Comparison of ENCODE assay signal across 25 cellular contexts in genomic region chr17:38710985-38711384, GRCh38. TPM values are rescaled to one million over a fixed set of nuclear protein-coding genes. Genes with fewer than 3 reads are reported as not detected.
DNase-seq lines count a peak whose midpoint lies in the region; ATAC-seq, FAIRE-seq and TF ChIP-seq lines count a peak whose summit lies in the region.
"Had no signal": no experiment of that assay in that cellular context is flagged by ENCODE, and none has a peak within 500 bp of the region (broad histone marks: within the 10 kb centered on the region; RNA-seq: fewer than 3 reads in every experiment).

No MANE protein-coding gene starts in this region.

- ATAC-seq in HepG2 (peak; percentile 5; the same call in 1 of the 3 replicates), right lobe of liver (no peak), T-helper 17 cell (no peak), upper lobe of right lung (peak; percentile 2)
- ATAC-seq in naive thymus-derived CD4-positive, alpha-beta T cell = no peak
- ATAC-seq: gastroesophageal sphincter, GM12878, HCT116, left cardiac atrium had no signal

- H3K36me3 Mint-ChIP-seq in T-helper 17 cell (ENCODE audit: low read depth) (peaks cover 12% of the 10 kb centered on the region), type B pancreatic cell (peaks cover 10% of the 10 kb centered on the region)
- H3K36me3 Mint-ChIP-seq in naive thymus-derived CD4-positive, alpha-beta T cell = peaks cover 8 to 53% (median 12%) of the 10 kb centered on the region in 5 donors

- CTCF ChIA-PET in HepG2 (lab: Yijun Ruan, JAX; ENCODE audit: low intra/inter-chr PET ratio, low total read pairs) = no interaction called here
- CTCF ChIA-PET in naive thymus-derived CD4-positive, alpha-beta T cell (lab: Charles Lee) = interaction anchor here (0.9 to 1.6 kb wide), 3 partner anchors 18 to 24 kb away, joined by 5 to 8 read pairs (median 6); partner anchors contain the start of gene CISD3

- H3K79me2 ChIP-seq in HepG2 (ENCODE audit: insufficient read depth, low read length) = peaks cover 24% of the 10 kb centered on the region

- POLR2A ChIA-PET in HepG2 (lab: Yijun Ruan, JAX) = interaction anchor here (0.7 to 3.4 kb wide), 10 partner anchors 7 to 35 kb away, joined by 3 to 20 read pairs (median 3); partner anchors contain the start of gene EPOP
- POLR2A ChIA-PET in naive thymus-derived CD4-positive, alpha-beta T cell (lab: Charles Lee) = interaction anchor here (0.8 to 14.1 kb wide), 3 partner anchors 11 to 20 kb away, joined by 3 to 317 read pairs (median 13); partner anchors contain the start of gene CISD3

- H3K27ac ChIP-seq in HepG2 (ENCODE audit: extremely low read length, insufficient read depth, low read length) (no peak overlapping the region), right lobe of liver (no peak overlapping the region), upper lobe of right lung (no peak overlapping the region)
- no peak overlapping the region for H3K27ac ChIP-seq in naive thymus-derived CD4-positive, alpha-beta T cell (ENCODE audit: low read depth, low read length)
- H3K27ac ChIP-seq: adrenal gland, gastroesophageal sphincter, vagina had no signal

- H3K4me1 ChIP-seq in HepG2 (ENCODE audit: insufficient read depth, low read length) = peaks cover 48% of the 10 kb centered on the region
- H3K4me1 ChIP-seq in right lobe of liver = no peaks in the 10 kb centered on the region
- H3K4me1 ChIP-seq in naive thymus-derived CD4-positive, alpha-beta T cell (ENCODE audit: control insufficient read depth in 2 of 2, insufficient read depth in 2 of 2, low read length in 2 of 2) = peaks cover 15 to 22% of the 10 kb centered on the region in 2 donors
- peaks cover 14% of the 10 kb centered on the region for H3K4me1 ChIP-seq in upper lobe of right lung

- intact Hi-C loops in HepG2 (cut with micrococcal nuclease; ENCODE audit: unreplicated experiment) = no loop called here
- intact Hi-C loops in right lobe of liver (cut with DNase I) = no loop called here
- intact Hi-C loops in naive thymus-derived CD4-positive, alpha-beta T cell (cut with micrococcal nuclease) = no loop called here
- intact Hi-C loops in upper lobe of right lung (cut with DNase I) = no loop called here

- H2AFZ ChIP-seq in HepG2 (ENCODE audit: low read length) = no peak overlapping the region

- peak overlapping the region; percentile 41 for H3K27ac Mint-ChIP-seq in T-helper 17 cell
- peak overlapping the region in 5 of 9 donors; percentile 28 to 77 (median 58) for H3K27ac Mint-ChIP-seq in naive thymus-derived CD4-positive, alpha-beta T cell
- H3K27ac Mint-ChIP-seq in type B pancreatic cell = no peak overlapping the region

- H4K20me1 ChIP-seq in HepG2 (ENCODE audit: insufficient read depth, low read length) = peaks cover 12% of the 10 kb centered on the region

- H3K4me3 ChIP-seq in HepG2 (replicated peaks in 1 of 3; ENCODE audit: insufficient read depth in 1 of 3, low read depth in 2 of 3, low read length in 3 of 3) = no peak overlapping the region
- H3K4me3 ChIP-seq in right lobe of liver = no peak overlapping the region
- H3K4me3 ChIP-seq in naive thymus-derived CD4-positive, alpha-beta T cell (ENCODE audit: low read length) = no peak overlapping the region
- H3K4me3 ChIP-seq in upper lobe of right lung = no peak overlapping the region
- H3K4me3 ChIP-seq: adrenal gland, gastroesophageal sphincter, GM12878, vagina had no signal

- TF ChIP-seq EP300 in HepG2 (IDR thresholded peaks at IDR 0.05; ENCODE audit: low read depth in 2 of 2, low read length in 2 of 2) (no peak), HepG2 (CRISPR knock-in tag; IDR thresholded peaks at IDR 0.05; ENCODE audit: borderline replicate concordance) (no peak)

- no peaks in the 10 kb centered on the region for H3K9me3 ChIP-seq in HepG2 (ENCODE audit: low read length)
- H3K9me3 ChIP-seq in right lobe of liver = no peaks in the 10 kb centered on the region
- H3K9me3 ChIP-seq in T-helper 17 cell (ENCODE audit: control insufficient read depth, low read length, poor library complexity, severe bottlenecking) = no peaks in the 10 kb centered on the region
- no peaks in the 10 kb centered on the region for H3K9me3 ChIP-seq in naive thymus-derived CD4-positive, alpha-beta T cell (ENCODE audit: control insufficient read depth in 2 of 3, low read length in 3 of 3)
- H3K9me3 ChIP-seq in upper lobe of right lung = no peaks in the 10 kb centered on the region
- H3K9me3 ChIP-seq: adrenal gland, gastroesophageal sphincter, vagina had no signal

- no peak overlapping the region for H3K4me2 ChIP-seq in HepG2 (ENCODE audit: low read depth, low read length)

- TF ChIP-seq RAD21 in HepG2 (CRISPR knock-in tag; IDR thresholded peaks at IDR 0.05) = no peak

- WGBS in HepG2 (ENCODE audit: low lambda C conversion rate) = 83% methylated on average over 5 of the region's 5 CpGs
- WGBS in right lobe of liver (ENCODE audit: insufficient coverage, low coverage, low lambda C conversion rate, missing lambda C conversion rate) = 75% methylated on average over 2 of the region's 5 CpGs

- TF ChIP-seq CTCF in HepG2 (CRISPR knock-in tag; IDR thresholded peaks at IDR 0.05) = no peak
- TF ChIP-seq CTCF in right lobe of liver (IDR thresholded peaks at IDR 0.05) = no peak
- TF ChIP-seq CTCF in upper lobe of right lung (IDR thresholded peaks at IDR 0.05) = no peak
- no peak for TF ChIP-seq CTCF in type B pancreatic cell (conservative IDR thresholded peaks at IDR 0.05)

- FAIRE-seq in HepG2 (lab: Jason Lieb, UNC) (no peak), HTR-8/SVneo (lab: Jason Lieb, UNC) (no peak)
- FAIRE-seq: bronchial epithelial cell, GM12878 had no signal

- TF ChIP-seq POLR2A in HepG2 (IDR thresholded peaks at IDR 0.05; ENCODE audit: insufficient read depth in 1 of 2, low read depth in 2 of 2, low read length in 2 of 2) (no peak), right lobe of liver (IDR thresholded peaks at IDR 0.05) (no peak)

- DNase-seq in HepG2 (ENCODE audit: low spot score) = no peak
- DNase-seq in right lobe of liver = no peak
- no peak for DNase-seq in T-helper 17 cell
- no peak for DNase-seq in naive thymus-derived CD4-positive, alpha-beta T cell
- no peak for DNase-seq in upper lobe of right lung
- DNase-seq in HTR-8/SVneo (ENCODE audit: insufficient read length, low spot score) = no peak
- no peak for DNase-seq in type B pancreatic cell (ENCODE audit: extremely low spot score, unreplicated experiment)
- DNase-seq in NCI-H526 (lab: John Stamatoyannopoulos, UW) = no peak
- DNase-seq: activated CD8-positive, alpha-beta memory T cell treated with anti-CD3 and anti-CD28 coated beads, Interleukin-2, amount 50 U/mL, for 48 hours; adrenal gland; GDM1; left cardiac atrium; NCI-H1092; NCI-H2081; NCI-H524 treated with DMSO at 0.1 percent for 48 hours; nucleus accumbens; Right ventricle myocardium superior; stimulated activated CD4-positive, alpha-beta T cell treated with anti-CD3 and anti-CD28 coated beads, Interleukin-1b, Interleukin-23, amount 100 ng/mL, for 48 hours had no signal

- no peak overlapping the region for H3K4me3 Mint-ChIP-seq in T-helper 17 cell
- no peak overlapping the region for H3K4me3 Mint-ChIP-seq in naive thymus-derived CD4-positive, alpha-beta T cell
- H3K4me3 Mint-ChIP-seq in type B pancreatic cell = no peak overlapping the region
- H3K4me3 Mint-ChIP-seq: dendritic cell treated with granulocyte-macrophage colony-stimulating factor and Interleukin-4, amounts not matched to agents 40 ng/mL and 50 ng/mL, for 4 days; mesothelial cell of epicardium had no signal

- no peaks in the 10 kb centered on the region for H3K27me3 Mint-ChIP-seq in T-helper 17 cell
- H3K27me3 Mint-ChIP-seq in naive thymus-derived CD4-positive, alpha-beta T cell = no peaks in the 10 kb centered on the region
- H3K27me3 Mint-ChIP-seq in type B pancreatic cell = no peaks in the 10 kb centered on the region
- H3K27me3 Mint-ChIP-seq: dendritic cell treated with granulocyte-macrophage colony-stimulating factor and Interleukin-4, amounts not matched to agents 40 ng/mL and 50 ng/mL, for 4 days had no signal

- no peaks in the 10 kb centered on the region for H3K27me3 ChIP-seq in HepG2 (ENCODE audit: control insufficient read depth in 1 of 2, insufficient read depth in 2 of 2, low read length in 2 of 2)
- no peaks in the 10 kb centered on the region for H3K27me3 ChIP-seq in right lobe of liver
- H3K27me3 ChIP-seq in naive thymus-derived CD4-positive, alpha-beta T cell (ENCODE audit: control insufficient read depth in 2 of 2, insufficient read depth in 2 of 2, low read length in 2 of 2) = no peaks in the 10 kb centered on the region
- H3K27me3 ChIP-seq in upper lobe of right lung = no peaks in the 10 kb centered on the region
- H3K27me3 ChIP-seq: adrenal gland, gastroesophageal sphincter, vagina had no signal

- no peaks in the 10 kb centered on the region for H3K9me3 Mint-ChIP-seq in naive thymus-derived CD4-positive, alpha-beta T cell
- H3K9me3 Mint-ChIP-seq in type B pancreatic cell = no peaks in the 10 kb centered on the region
- H3K9me3 Mint-ChIP-seq: dendritic cell treated with granulocyte-macrophage colony-stimulating factor and Interleukin-4, amounts not matched to agents 40 ng/mL and 50 ng/mL, for 4 days; mesothelial cell of epicardium had no signal

- H3K4me1 Mint-ChIP-seq in T-helper 17 cell = peaks cover 54% of the 10 kb centered on the region
- peaks cover 45 to 66% (median 49%) of the 10 kb centered on the region in 7 donors for H3K4me1 Mint-ChIP-seq in naive thymus-derived CD4-positive, alpha-beta T cell
- peaks cover 29% of the 10 kb centered on the region for H3K4me1 Mint-ChIP-seq in type B pancreatic cell (ENCODE audit: unreplicated experiment)

- no TSS peak for BruUV-seq in HepG2 (replicated peaks; lab: Mats Ljungman, UMichigan)

- no peak overlapping the region for H3K9ac ChIP-seq in HepG2 (ENCODE audit: insufficient read depth, low read depth, low read length)

- H3K36me3 ChIP-seq in HepG2 (replicated peaks in 1 of 2; ENCODE audit: control insufficient read depth in 1 of 2, insufficient read depth in 2 of 2, low read length in 2 of 2) = peaks cover 44 to 85% of the 10 kb centered on the region in 2 experiments
- H3K36me3 ChIP-seq in right lobe of liver = peaks cover 0 to 9% (median 3%) of the 10 kb centered on the region in 4 donors
- peaks cover 19 to 88% (median 28%) of the 10 kb centered on the region in 3 experiments for H3K36me3 ChIP-seq in naive thymus-derived CD4-positive, alpha-beta T cell (ENCODE audit: control insufficient read depth in 2 of 3, insufficient read depth in 3 of 3, low read length in 3 of 3)
- peaks cover 63% of the 10 kb centered on the region for H3K36me3 ChIP-seq in upper lobe of right lung

- in situ Hi-C loops in HepG2 (cut with HindIII; ENCODE audit: extremely low pct_ligation_motif_present, low pct_unique_long_range_greater_than_20kb) = no loop called here

RNA-seq across cellular contexts. Expression of gene MLLT6, which starts 5.9 kb away (rescaled TPM):
- total RNA-seq in HepG2 (2016; rRNA removed; fragmentation: Illumina TruSeq; extraction: Trizol) (27.6 and 50.7 TPM in 2 replicates), right lobe of liver (10 to 100 TPM; 10.1 to 30.9 (median 25.6) TPM), T-helper 17 cell (100 to 1,000 TPM; 304 to 334 TPM), upper lobe of right lung (133 TPM), type B pancreatic cell (ENCODE audit: low replicate concordance) (122 and 130 TPM in 2 replicates)
- total RNA-seq in HepG2 (2016; cell fraction: cytosol; rRNA removed; fragmentation: Illumina TruSeq; extraction: Trizol; ENCODE audit: low read depth) = 41.1 and 41.6 TPM in 2 replicates
- total RNA-seq in HepG2 (2016; cell fraction: insoluble cytoplasmic fraction; rRNA removed; fragmentation: Illumina TruSeq; extraction: Trizol) = 23.9 and 54.9 TPM in 2 replicates
- total RNA-seq in HepG2 (2016; cell fraction: membrane; rRNA removed; fragmentation: Illumina TruSeq; extraction: Trizol) = 44.6 and 48.3 TPM in 2 replicates
- total RNA-seq in HepG2 (2016; cell fraction: nucleus; rRNA removed; fragmentation: Illumina TruSeq; extraction: Trizol) = 51.1 and 58.3 TPM in 2 replicates
- polyA plus RNA-seq in HepG2 (2011; rRNA removed) = 69.5 TPM in 2 replicates
- 20.9 and 26.0 TPM in 2 replicates for polyA plus RNA-seq in HepG2 (2011; cell fraction: cytosol; rRNA removed)
- polyA plus RNA-seq in HepG2 (2011; cell fraction: nucleus; rRNA removed) = 261 and 305 TPM in 2 replicates
- 56.0 and 70.4 TPM in 2 replicates for polyA plus RNA-seq in HepG2 (2012)
- polyA plus RNA-seq in HepG2 (2016; cell fraction: cytosol; fragmentation: Illumina TruSeq; extraction: Trizol; ENCODE audit: low read depth) = 2.1 and 3.2 TPM in 2 replicates
- 25.3 and 28.2 TPM in 2 replicates for polyA plus RNA-seq in HepG2 (2016; cell fraction: insoluble cytoplasmic fraction; fragmentation: Illumina TruSeq; extraction: Trizol; ENCODE audit: low read depth)
- polyA plus RNA-seq in HepG2 (2016; cell fraction: membrane; fragmentation: Illumina TruSeq; extraction: Trizol; ENCODE audit: low read depth) = 10.7 and 10.9 TPM in 2 replicates
- 142 and 147 TPM in 2 replicates for polyA plus RNA-seq in HepG2 (2016; cell fraction: nucleus; fragmentation: Illumina TruSeq; extraction: Trizol; ENCODE audit: insufficient read depth, low read depth)
- 89.8 and 99.9 TPM in 2 replicates for polyA minus RNA-seq in HepG2 (2011; rRNA and poly(A)+ RNA removed; ENCODE audit: low replicate concordance)
- polyA minus RNA-seq in HepG2 (2011; cell fraction: cytosol; rRNA and poly(A)+ RNA removed) = 29.2 and 32.2 TPM in 2 replicates
- 156 and 194 TPM in 2 replicates for polyA minus RNA-seq in HepG2 (2011; cell fraction: nucleus; rRNA and poly(A)+ RNA removed)
- 100 to 1,000 TPM; 287 to 533 (median 384) TPM for total RNA-seq in naive thymus-derived CD4-positive, alpha-beta T cell
- 10 to 100 TPM; 10.2 to 11.7 TPM for polyA plus RNA-seq in naive thymus-derived CD4-positive, alpha-beta T cell

RNA-seq across cellular contexts. Expression of gene CISD3, which starts 19.2 kb away (rescaled TPM):
- total RNA-seq in HepG2 (2016; rRNA removed; fragmentation: Illumina TruSeq; extraction: Trizol) = 34.1 and 42.6 TPM in 2 replicates
- total RNA-seq in HepG2 (2016; cell fraction: cytosol; rRNA removed; fragmentation: Illumina TruSeq; extraction: Trizol; ENCODE audit: low read depth) = 64.2 and 89.3 TPM in 2 replicates
- 38.9 and 39.2 TPM in 2 replicates for total RNA-seq in HepG2 (2016; cell fraction: insoluble cytoplasmic fraction; rRNA removed; fragmentation: Illumina TruSeq; extraction: Trizol)
- total RNA-seq in HepG2 (2016; cell fraction: membrane; rRNA removed; fragmentation: Illumina TruSeq; extraction: Trizol) = 72.8 and 92.2 TPM in 2 replicates
- 12.0 and 15.5 TPM in 2 replicates for total RNA-seq in HepG2 (2016; cell fraction: nucleus; rRNA removed; fragmentation: Illumina TruSeq; extraction: Trizol)
- polyA plus RNA-seq in HepG2 (2011; rRNA removed) = 30.0 and 34.9 TPM in 2 replicates
- 15.0 and 24.9 TPM in 2 replicates for polyA plus RNA-seq in HepG2 (2011; cell fraction: cytosol; rRNA removed)
- 10.7 and 11.5 TPM in 2 replicates for polyA plus RNA-seq in HepG2 (2011; cell fraction: nucleus; rRNA removed)
- 34.2 TPM in 2 replicates for polyA plus RNA-seq in HepG2 (2012)
- 183 and 249 TPM in 2 replicates for polyA plus RNA-seq in HepG2 (2016; cell fraction: cytosol; fragmentation: Illumina TruSeq; extraction: Trizol; ENCODE audit: low read depth)
- 69.7 and 77.8 TPM in 2 replicates for polyA plus RNA-seq in HepG2 (2016; cell fraction: insoluble cytoplasmic fraction; fragmentation: Illumina TruSeq; extraction: Trizol; ENCODE audit: low read depth)
- polyA plus RNA-seq in HepG2 (2016; cell fraction: membrane; fragmentation: Illumina TruSeq; extraction: Trizol; ENCODE audit: low read depth) = 135 and 168 TPM in 2 replicates
- 46.2 and 46.8 TPM in 2 replicates for polyA plus RNA-seq in HepG2 (2016; cell fraction: nucleus; fragmentation: Illumina TruSeq; extraction: Trizol; ENCODE audit: insufficient read depth, low read depth)
- polyA minus RNA-seq in HepG2 (2011; rRNA and poly(A)+ RNA removed; ENCODE audit: low replicate concordance) = 16.1 and 27.0 TPM in 2 replicates
- 7.2 and 7.7 TPM in 2 replicates for polyA minus RNA-seq in HepG2 (2011; cell fraction: cytosol; rRNA and poly(A)+ RNA removed)
- 7.1 and 8.1 TPM in 2 replicates for polyA minus RNA-seq in HepG2 (2011; cell fraction: nucleus; rRNA and poly(A)+ RNA removed)
- 10 to 100 TPM; 34.2 to 88.1 (median 55.1) TPM for total RNA-seq in right lobe of liver
- total RNA-seq in T-helper 17 cell = 10 to 100 TPM; 12.0 to 12.8 TPM
- 10 to 100 TPM in 3 of 5 experiments, 1 to 10 TPM in 2; 8.0 to 39.6 (median 12.9) TPM for total RNA-seq in naive thymus-derived CD4-positive, alpha-beta T cell
- 10 to 100 TPM; 33.0 to 39.0 TPM for polyA plus RNA-seq in naive thymus-derived CD4-positive, alpha-beta T cell
- 29.7 TPM for total RNA-seq in upper lobe of right lung
- total RNA-seq in type B pancreatic cell (ENCODE audit: low replicate concordance) = 12.8 and 15.6 TPM in 2 replicates

RNA-seq across cellular contexts. Expression of gene EPOP, which starts 36.2 kb away (rescaled TPM):
- 29.0 and 37.8 TPM in 2 replicates for total RNA-seq in HepG2 (2016; rRNA removed; fragmentation: Illumina TruSeq; extraction: Trizol)
- total RNA-seq in HepG2 (2016; cell fraction: cytosol; rRNA removed; fragmentation: Illumina TruSeq; extraction: Trizol; ENCODE audit: low read depth) = 20.7 and 21.2 TPM in 2 replicates
- total RNA-seq in HepG2 (2016; cell fraction: insoluble cytoplasmic fraction; rRNA removed; fragmentation: Illumina TruSeq; extraction: Trizol) = 22.9 and 36.8 TPM in 2 replicates
- total RNA-seq in HepG2 (2016; cell fraction: membrane; rRNA removed; fragmentation: Illumina TruSeq; extraction: Trizol) = 65.8 and 69.1 TPM in 2 replicates
- 17.6 and 17.8 TPM in 2 replicates for total RNA-seq in HepG2 (2016; cell fraction: nucleus; rRNA removed; fragmentation: Illumina TruSeq; extraction: Trizol)
- polyA plus RNA-seq in HepG2 (2011; rRNA removed) = 13.9 and 14.7 TPM in 2 replicates
- 14.1 and 17.0 TPM in 2 replicates for polyA plus RNA-seq in HepG2 (2011; cell fraction: cytosol; rRNA removed)
- polyA plus RNA-seq in HepG2 (2011; cell fraction: nucleus; rRNA removed) = 10.9 and 12.1 TPM in 2 replicates
- polyA plus RNA-seq in HepG2 (2012) = 17.9 and 19.9 TPM in 2 replicates
- 26.4 and 26.9 TPM in 2 replicates for polyA plus RNA-seq in HepG2 (2016; cell fraction: cytosol; fragmentation: Illumina TruSeq; extraction: Trizol; ENCODE audit: low read depth)
- 46.7 and 55.1 TPM in 2 replicates for polyA plus RNA-seq in HepG2 (2016; cell fraction: insoluble cytoplasmic fraction; fragmentation: Illumina TruSeq; extraction: Trizol; ENCODE audit: low read depth)
- 71.4 and 76.4 TPM in 2 replicates for polyA plus RNA-seq in HepG2 (2016; cell fraction: membrane; fragmentation: Illumina TruSeq; extraction: Trizol; ENCODE audit: low read depth)
- 43.8 and 45.7 TPM in 2 replicates for polyA plus RNA-seq in HepG2 (2016; cell fraction: nucleus; fragmentation: Illumina TruSeq; extraction: Trizol; ENCODE audit: insufficient read depth, low read depth)
- polyA minus RNA-seq in HepG2 (2011; rRNA and poly(A)+ RNA removed; ENCODE audit: low replicate concordance) = 4.2 and 17.4 TPM in 2 replicates
- polyA minus RNA-seq in HepG2 (2011; cell fraction: cytosol; rRNA and poly(A)+ RNA removed) = 14.9 and 17.2 TPM in 2 replicates
- 5.9 and 6.3 TPM in 2 replicates for polyA minus RNA-seq in HepG2 (2011; cell fraction: nucleus; rRNA and poly(A)+ RNA removed)
- total RNA-seq in right lobe of liver = 1 to 10 TPM; 1.1 to 6.0 (median 3.0) TPM
- total RNA-seq in T-helper 17 cell = 1 to 10 TPM in 1 of 2 donors, under 1 TPM in 1; 0.60 to 1.1 TPM
- total RNA-seq in naive thymus-derived CD4-positive, alpha-beta T cell = 10 to 100 TPM in 1 of 5 experiments, under 1 TPM in 4; 0.19 to 13.4 (median 0.34) TPM
- not detected for polyA plus RNA-seq in naive thymus-derived CD4-positive, alpha-beta T cell
- total RNA-seq in upper lobe of right lung = 2.1 TPM
- total RNA-seq in type B pancreatic cell (ENCODE audit: low replicate concordance) = 6.2 and 11.0 TPM in 2 replicates

RNA-seq across cellular contexts. Expression of gene PCGF2, which starts 37.2 kb away (rescaled TPM):
- total RNA-seq in HepG2 (2016; rRNA removed; fragmentation: Illumina TruSeq; extraction: Trizol) (11.6 and 11.7 TPM in 2 replicates), right lobe of liver (1 to 10 TPM; 1.7 to 8.0 (median 3.9) TPM), T-helper 17 cell (not detected), upper lobe of right lung (59.1 TPM), type B pancreatic cell (ENCODE audit: low replicate concordance) (37.6 and 74.6 TPM in 2 replicates)
- 12.6 and 19.2 TPM in 2 replicates for total RNA-seq in HepG2 (2016; cell fraction: cytosol; rRNA removed; fragmentation: Illumina TruSeq; extraction: Trizol; ENCODE audit: low read depth)
- total RNA-seq in HepG2 (2016; cell fraction: insoluble cytoplasmic fraction; rRNA removed; fragmentation: Illumina TruSeq; extraction: Trizol) = 8.9 and 11.5 TPM in 2 replicates
- total RNA-seq in HepG2 (2016; cell fraction: membrane; rRNA removed; fragmentation: Illumina TruSeq; extraction: Trizol) = 33.3 and 35.3 TPM in 2 replicates
- 13.3 and 14.9 TPM in 2 replicates for total RNA-seq in HepG2 (2016; cell fraction: nucleus; rRNA removed; fragmentation: Illumina TruSeq; extraction: Trizol)
- 29.4 and 30.6 TPM in 2 replicates for polyA plus RNA-seq in HepG2 (2011; rRNA removed)
- polyA plus RNA-seq in HepG2 (2011; cell fraction: cytosol; rRNA removed) = 18.7 and 30.8 TPM in 2 replicates
- 53.9 and 68.1 TPM in 2 replicates for polyA plus RNA-seq in HepG2 (2011; cell fraction: nucleus; rRNA removed)
- 32.6 and 40.9 TPM in 2 replicates for polyA plus RNA-seq in HepG2 (2012)
- polyA plus RNA-seq in HepG2 (2016; cell fraction: cytosol; fragmentation: Illumina TruSeq; extraction: Trizol; ENCODE audit: low read depth) = 194 and 224 TPM in 2 replicates
- polyA plus RNA-seq in HepG2 (2016; cell fraction: insoluble cytoplasmic fraction; fragmentation: Illumina TruSeq; extraction: Trizol; ENCODE audit: low read depth) = 44.1 and 62.1 TPM in 2 replicates
- polyA plus RNA-seq in HepG2 (2016; cell fraction: membrane; fragmentation: Illumina TruSeq; extraction: Trizol; ENCODE audit: low read depth) = 209 and 253 TPM in 2 replicates
- polyA plus RNA-seq in HepG2 (2016; cell fraction: nucleus; fragmentation: Illumina TruSeq; extraction: Trizol; ENCODE audit: insufficient read depth, low read depth) = 85.1 and 95.0 TPM in 2 replicates
- polyA minus RNA-seq in HepG2 (2011; rRNA and poly(A)+ RNA removed; ENCODE audit: low replicate concordance) = 11.1 and 38.8 TPM in 2 replicates
- 30.5 and 32.4 TPM in 2 replicates for polyA minus RNA-seq in HepG2 (2011; cell fraction: cytosol; rRNA and poly(A)+ RNA removed)
- 13.9 and 14.2 TPM in 2 replicates for polyA minus RNA-seq in HepG2 (2011; cell fraction: nucleus; rRNA and poly(A)+ RNA removed)
- total RNA-seq in naive thymus-derived CD4-positive, alpha-beta T cell = 1 to 10 TPM in 1 of 5 experiments, under 1 TPM in 1, not detected in 3; 0.34 to 2.7 TPM
- under 1 TPM in 1 of 2 donors, not detected in 1; 0.09 TPM for polyA plus RNA-seq in naive thymus-derived CD4-positive, alpha-beta T cell

RNA-seq across cellular contexts. Expression of gene PSMB3, which starts 41.6 kb away (rescaled TPM):
- 517 and 688 TPM in 2 replicates for total RNA-seq in HepG2 (2016; rRNA removed; fragmentation: Illumina TruSeq; extraction: Trizol)
- total RNA-seq in HepG2 (2016; cell fraction: cytosol; rRNA removed; fragmentation: Illumina TruSeq; extraction: Trizol; ENCODE audit: low read depth) = 265 and 305 TPM in 2 replicates
- 517 and 718 TPM in 2 replicates for total RNA-seq in HepG2 (2016; cell fraction: insoluble cytoplasmic fraction; rRNA removed; fragmentation: Illumina TruSeq; extraction: Trizol)
- total RNA-seq in HepG2 (2016; cell fraction: membrane; rRNA removed; fragmentation: Illumina TruSeq; extraction: Trizol) = 175 and 189 TPM in 2 replicates
- total RNA-seq in HepG2 (2016; cell fraction: nucleus; rRNA removed; fragmentation: Illumina TruSeq; extraction: Trizol) = 146 and 163 TPM in 2 replicates
- polyA plus RNA-seq in HepG2 (2011; rRNA removed) = 317 and 366 TPM in 2 replicates
- 470 and 640 TPM in 2 replicates for polyA plus RNA-seq in HepG2 (2011; cell fraction: cytosol; rRNA removed)
- polyA plus RNA-seq in HepG2 (2011; cell fraction: nucleus; rRNA removed) = 121 and 122 TPM in 2 replicates
- polyA plus RNA-seq in HepG2 (2012) = 167 and 213 TPM in 2 replicates
- polyA plus RNA-seq in HepG2 (2016; cell fraction: cytosol; fragmentation: Illumina TruSeq; extraction: Trizol; ENCODE audit: low read depth) = 206 and 222 TPM in 2 replicates
- polyA plus RNA-seq in HepG2 (2016; cell fraction: insoluble cytoplasmic fraction; fragmentation: Illumina TruSeq; extraction: Trizol; ENCODE audit: low read depth) = 578 and 618 TPM in 2 replicates
- polyA plus RNA-seq in HepG2 (2016; cell fraction: membrane; fragmentation: Illumina TruSeq; extraction: Trizol; ENCODE audit: low read depth) = 134 and 136 TPM in 2 replicates
- polyA plus RNA-seq in HepG2 (2016; cell fraction: nucleus; fragmentation: Illumina TruSeq; extraction: Trizol; ENCODE audit: insufficient read depth, low read depth) = 227 and 228 TPM in 2 replicates
- polyA minus RNA-seq in HepG2 (2011; rRNA and poly(A)+ RNA removed; ENCODE audit: low replicate concordance) = 383 and 657 TPM in 2 replicates
- polyA minus RNA-seq in HepG2 (2011; cell fraction: cytosol; rRNA and poly(A)+ RNA removed) = 84.9 and 103 TPM in 2 replicates
- 32.9 and 35.0 TPM in 2 replicates for polyA minus RNA-seq in HepG2 (2011; cell fraction: nucleus; rRNA and poly(A)+ RNA removed)
- 100 to 1,000 TPM in 5 of 6 experiments, 10 to 100 TPM in 1; 85.2 to 183 (median 120) TPM for total RNA-seq in right lobe of liver
- total RNA-seq in T-helper 17 cell = 10 to 100 TPM; 78.5 to 85.5 TPM
- total RNA-seq in naive thymus-derived CD4-positive, alpha-beta T cell = 100 to 1,000 TPM in 2 of 5 experiments, 10 to 100 TPM in 3; 60.8 to 287 (median 92.1) TPM
- 100 to 1,000 TPM; 382 to 410 TPM for polyA plus RNA-seq in naive thymus-derived CD4-positive, alpha-beta T cell
- 127 TPM for total RNA-seq in upper lobe of right lung
- total RNA-seq in type B pancreatic cell (ENCODE audit: low replicate concordance) = 149 and 152 TPM in 2 replicates

Comparison
In these comparisons a context has a peak if more than half of its experiments do, and no peak if none do; other contexts are left out.
1. ATAC-seq: peak in HepG2 (single experiment) and upper lobe of right lung (single experiment); none in right lobe of liver (0 of 4), T-helper 17 cell (single experiment) and naive thymus-derived CD4-positive, alpha-beta T cell (single experiment).